23 cellular contexts compared by ENCODE assay signal in genomic region chr16:77469639-77470038, GRCh38. TPM values are rescaled to one million over a fixed set of nuclear protein-coding genes. Genes with fewer than 3 reads are reported as not detected.
DNase-seq lines count a peak whose midpoint lies in the region; ATAC-seq, FAIRE-seq and TF ChIP-seq lines count a peak whose summit lies in the region.
"Had no signal": no experiment of that assay in that cellular context is flagged by ENCODE, and none has a peak within 500 bp of the region (broad histone marks: within the 10 kb centered on the region; RNA-seq: fewer than 3 reads in every experiment).

No MANE protein-coding gene starts in this region.

- H4K5ac ChIP-seq in H1 (ENCODE audit: insufficient read length, low read depth, low read length): no peak overlapping the region

- FAIRE-seq in H1 (lab: Jason Lieb, UNC): no peak
- FAIRE-seq: K562 had no signal

- H2BK15ac ChIP-seq in H1 (ENCODE audit: low read length): no peak overlapping the region
- H2BK15ac ChIP-seq in neuronal stem cell (ENCODE audit: low read length): no peak overlapping the region

- H3K9ac ChIP-seq in H1 (replicated peaks in 1 of 4; ENCODE audit: extremely low read depth in 1 of 4, low read depth in 3 of 4, low read length in 3 of 4) (no peak overlapping the region), neuronal stem cell (ENCODE audit: low read depth, low read length, poor library complexity) (no peak overlapping the region)

- no peaks in the 10 kb centered on the region for H3K23me2 ChIP-seq in H1 (ENCODE audit: low read depth, low read length)

- no peak overlapping the region for H3K23ac ChIP-seq in H1 (ENCODE audit: insufficient read length)
- no peak overlapping the region for H3K23ac ChIP-seq in neuronal stem cell (ENCODE audit: low read depth, low read length, poor library complexity)

- H2BK12ac ChIP-seq in H1 (ENCODE audit: low read depth, low read length) (no peak overlapping the region), neuronal stem cell (ENCODE audit: low read length) (no peak overlapping the region)

- H3K79me2 ChIP-seq in H1 (ENCODE audit: control insufficient read depth in 1 of 2, insufficient read depth in 2 of 2, low read length in 2 of 2): no peaks in the 10 kb centered on the region

- H3K27ac ChIP-seq in H1 (ENCODE audit: low read depth, low read length): no peak overlapping the region
- no peak overlapping the region for H3K27ac ChIP-seq in neuronal stem cell (replicated peaks; ENCODE audit: low read length)
- H3K27ac ChIP-seq: 22Rv1, Peyer's patch had no signal

- peak; percentile 16 for DNase-seq in NCI-H1694 treated with DMSO at 0.1 percent for 48 hours (lab: John Stamatoyannopoulos, UW)
- DNase-seq in NCI-H1694 (lab: John Stamatoyannopoulos, UW): no peak
- no peak for DNase-seq in H1 (ENCODE audit: low read depth in 1 of 2, low spot score in 2 of 2)
- DNase-seq in neuronal stem cell (ENCODE audit: low spot score): no peak
- no peak for DNase-seq in activated CD4-positive, alpha-beta T cell treated with anti-CD3 and anti-CD28 coated beads for 48 hours
- no peak for DNase-seq in stimulated activated CD4-positive, alpha-beta T cell treated with anti-CD3 and anti-CD28 coated beads, Interleukin-15, amount 100 ng/mL, for 24 hours
- DNase-seq: BE2C; CD8-positive, alpha-beta memory T cell; DMS153; H7; MV-4-11; NCI-H146; NCI-H2029 treated with DMSO at 0.1 percent for 48 hours; NCI-H510A; NCI-H69; OCI-M1; Peyer's patch; SHP77 treated with DMSO at 0.1 percent for 48 hours had no signal

- H3K4me2 ChIP-seq in H1 (ENCODE audit: insufficient read depth in 1 of 2, low read depth in 2 of 2, low read length in 2 of 2) (no peak overlapping the region), neuronal stem cell (ENCODE audit: insufficient read depth, low read length, poor library complexity, severe bottlenecking) (no peak overlapping the region)

- H3K4ac ChIP-seq in H1 (replicated peaks; ENCODE audit: insufficient read length, low read depth, low read length) (no peak overlapping the region), neuronal stem cell (ENCODE audit: low read length) (no peak overlapping the region)

- no peaks in the 10 kb centered on the region for H3K79me1 ChIP-seq in H1 (ENCODE audit: low read depth, low read length)
- no peaks in the 10 kb centered on the region for H3K79me1 ChIP-seq in neuronal stem cell (ENCODE audit: low read depth, low read length)

- no peak overlapping the region for H2BK5ac ChIP-seq in H1 (ENCODE audit: low read depth, low read length)
- no peak overlapping the region for H2BK5ac ChIP-seq in neuronal stem cell (ENCODE audit: low read length)

- H3K4me1 ChIP-seq in H1 (replicated peaks in 1 of 4; ENCODE audit: control insufficient read depth in 3 of 4, insufficient read depth in 4 of 4, low read length in 3 of 4) (no peaks in the 10 kb centered on the region; a peak in 1 of 7 replicates), neuronal stem cell (ENCODE audit: control insufficient read depth in 2 of 2, insufficient read depth in 1 of 2, low read depth in 1 of 2, low read length in 2 of 2) (peaks cover 0 to 12% of the 10 kb centered on the region in 2 donors)
- H3K4me1 ChIP-seq: BE2C, Peyer's patch had no signal

- H4K8ac ChIP-seq in H1 (ENCODE audit: extremely low read depth, insufficient read depth, low read length) (no peak overlapping the region), neuronal stem cell (ENCODE audit: low read depth, low read length) (no peak overlapping the region)

- H2AK5ac ChIP-seq in H1 (ENCODE audit: low read depth, low read length) (no peak overlapping the region), neuronal stem cell (ENCODE audit: low read depth, low read length) (no peak overlapping the region)

- H2BK120ac ChIP-seq in H1 (replicated peaks; ENCODE audit: low read depth, low read length): no peak overlapping the region
- no peak overlapping the region for H2BK120ac ChIP-seq in neuronal stem cell (ENCODE audit: low read depth, low read length)

- H3K14ac ChIP-seq in H1 (ENCODE audit: insufficient read length): no peak overlapping the region
- H3K14ac ChIP-seq in neuronal stem cell (ENCODE audit: low read length): no peak overlapping the region

- WGBS in H1 (ENCODE audit: extremely low coverage in 1 of 2, insufficient coverage in 1 of 2, insufficient read length in 1 of 2, insufficient replicate concordance in 2 of 2, low coverage in 1 of 2, low lambda C conversion rate in 2 of 2, missing lambda C conversion rate in 1 of 2), 2 experiments: 89% methylated on average over 3 of the region's 3 CpGs; no CpG with 5 or more reads in 1 of the 2 experiments
- no CpG with 5 or more reads among the region's 3 CpGs for WGBS in neuronal stem cell (ENCODE audit: extremely low coverage in 2 of 2, insufficient read length in 2 of 2, insufficient replicate concordance in 1 of 2), 2 donors

- CTCF ChIA-PET in H1 (lab: Charles Lee; ENCODE audit: partially characterized antibody): no interaction called here

- no peak for TF ChIP-seq POLR2A in H1 (IDR thresholded peaks at IDR 0.05; ENCODE audit: control extremely low read depth in 1 of 2, low read depth in 2 of 2, low read length in 2 of 2)

- H3K9me3 ChIP-seq in H1 (ENCODE audit: insufficient read depth in 2 of 2, low read depth in 1 of 2, low read length in 1 of 2) (no peaks in the 10 kb centered on the region), neuronal stem cell (replicated peaks in 1 of 2; ENCODE audit: control insufficient read depth in 2 of 2, insufficient read depth in 1 of 2, low read depth in 1 of 2, low read length in 2 of 2) (no peaks in the 10 kb centered on the region)
- H3K9me3 ChIP-seq: BE2C, Peyer's patch had no signal

- H3K4me3 ChIP-seq in H1 (ENCODE audit: extremely low read depth in 1 of 4, insufficient read depth in 2 of 4, low read depth in 3 of 4, low read length in 4 of 4) (no peak overlapping the region), neuronal stem cell (ENCODE audit: low read length in 2 of 2) (peak overlapping the region in 1 of 2 donors; percentile 6)
- H3K4me3 ChIP-seq: K562, Peyer's patch had no signal

- H3K27me3 ChIP-seq in H1 (replicated peaks in 1 of 4; ENCODE audit: control insufficient read depth in 3 of 4, extremely low read depth in 1 of 4, insufficient read depth in 3 of 4, low read length in 3 of 4) (no peaks in the 10 kb centered on the region), neuronal stem cell (ENCODE audit: control insufficient read depth in 3 of 3, insufficient read depth in 3 of 3, low read depth in 1 of 3, low read length in 3 of 3) (no peaks in the 10 kb centered on the region)
- H3K27me3 ChIP-seq: BE2C, Peyer's patch had no signal

- no peak overlapping the region for H3K18ac ChIP-seq in H1 (ENCODE audit: extremely low read depth, low read length)
- H3K18ac ChIP-seq in neuronal stem cell (ENCODE audit: low read length): peak overlapping the region; percentile 4

- H4K20me1 ChIP-seq in H1 (replicated peaks in 1 of 2; ENCODE audit: control insufficient read depth in 1 of 2, insufficient read depth in 2 of 2, low read length in 2 of 2): no peaks in the 10 kb centered on the region

- POLR2A ChIA-PET in H1 (lab: Charles Lee; ENCODE audit: partially characterized antibody): no interaction called here

- TF ChIP-seq RAD21 in H1 (IDR thresholded peaks at IDR 0.05 in 1 of 2, conservative IDR thresholded peaks at IDR 0.05 in 1 of 2; ENCODE audit: low read depth in 2 of 2, low read length in 2 of 2): no peak

- H4K91ac ChIP-seq in H1 (replicated peaks; ENCODE audit: insufficient read length, low read length): no peak overlapping the region
- no peak overlapping the region for H4K91ac ChIP-seq in neuronal stem cell (ENCODE audit: low read depth, low read length, poor library complexity)

- no peak overlapping the region for H3K56ac ChIP-seq in H1 (replicated peaks; ENCODE audit: insufficient read length, low read depth, low read length)

- TF ChIP-seq CTCF in H1 (IDR thresholded peaks at IDR 0.05; ENCODE audit: control extremely low read depth in 1 of 3, insufficient read depth in 1 of 3, low read depth in 1 of 3, low read length in 3 of 3): no peak

- TF ChIP-seq EP300 in H1 (IDR thresholded peaks at IDR 0.05; ENCODE audit: borderline replicate concordance in 1 of 2, low read depth in 2 of 2, low read length in 2 of 2): no peak

- H2AFZ ChIP-seq in H1 (ENCODE audit: low read length) (peak overlapping the region; percentile 51; the same call in 1 of the 2 replicates), neuronal stem cell (ENCODE audit: low read length) (no peak overlapping the region)

- H3K36me3 ChIP-seq in H1 (ENCODE audit: control insufficient read depth in 2 of 4, insufficient read depth in 4 of 4, low read length in 3 of 4) (no peaks in the 10 kb centered on the region), neuronal stem cell (replicated peaks in 1 of 2; ENCODE audit: control insufficient read depth in 2 of 2, insufficient read depth in 2 of 2, low read length in 2 of 2) (no peaks in the 10 kb centered on the region)
- H3K36me3 ChIP-seq: BE2C, Peyer's patch had no signal

- no peak for ATAC-seq in HG03280 (IDR thresholded peaks at IDR 0.05; ENCODE audit: unreplicated experiment)
- ATAC-seq: K562 had no signal

- no peak overlapping the region for H2BK20ac ChIP-seq in H1 (ENCODE audit: low read length)

TF ChIP-seq in H1, 55 proteins besides CTCF, POLR2A, EP300 and RAD21:
- TF ChIP-seq SIN3A (conservative IDR thresholded peaks at IDR 0.05 in 1 of 2, IDR thresholded peaks at IDR 0.05 in 1 of 2; ENCODE audit: low read depth in 1 of 2, low read length in 2 of 2) (no peak), GABPA (IDR thresholded peaks at IDR 0.05; ENCODE audit: borderline replicate concordance, insufficient read depth, low read length) (no peak), TAF1 (IDR thresholded peaks at IDR 0.05; ENCODE audit: low read depth, low read length) (no peak)

RNA-seq across cellular contexts. Expression of gene ADAMTS18, which starts 34.8 kb away (rescaled TPM):
- total RNA-seq in H1 (2021; fragmentation: NEBNext Ultra II Directional; extraction: Animal tissue kit (Norgen Biotek cat#: 25700)): 0.19 TPM in 2 replicates
- 0.05 and 0.16 TPM in 2 replicates for polyA plus RNA-seq in H1 (2011; rRNA removed)
- 0.13 TPM for polyA plus RNA-seq in H1 (2011; cell fraction: cytosol; rRNA removed)
- polyA plus RNA-seq in H1 (2011; cell fraction: nucleus; rRNA removed): 0.16 TPM
- polyA plus RNA-seq in H1 (2012, experiment 1 of 2): 0.08 to 0.50 TPM (median 0.25 TPM) in 4 replicates
- polyA plus RNA-seq in H1 (2012, experiment 2 of 2): not detected
- 0.26 TPM for polyA plus RNA-seq in H1 (2013, experiment 1 of 2)
- polyA plus RNA-seq in H1 (2013, experiment 2 of 2): 0.09 TPM
- 0.41 and 0.63 TPM in 2 replicates for polyA minus RNA-seq in H1 (2011; rRNA and poly(A)+ RNA removed)
- 0.44 TPM for polyA minus RNA-seq in H1 (2011; cell fraction: cytosol; rRNA and poly(A)+ RNA removed)
- 2.1 TPM for polyA minus RNA-seq in H1 (2011; cell fraction: nucleus; rRNA and poly(A)+ RNA removed)
- polyA plus RNA-seq in neuronal stem cell (2013, experiment 1 of 2): 0.03 TPM
- polyA plus RNA-seq in neuronal stem cell (2013, experiment 2 of 2): 0.01 TPM
- total RNA-seq: CD8-positive, alpha-beta memory T cell; K562; MCF 10A had no signal
- polyA plus RNA-seq: CD14-positive monocyte; CD8-positive, alpha-beta memory T cell; K562 had no signal
